Comparison of ENCODE assay signal across 8 cellular contexts in genomic region chr4:48778431-48779094, GRCh38. TPM values are rescaled to one million over a fixed set of nuclear protein-coding genes. Genes with fewer than 3 reads are reported as not detected.
DNase-seq lines count a peak whose midpoint lies in the region; ATAC-seq, FAIRE-seq and TF ChIP-seq lines count a peak whose summit lies in the region.

No MANE protein-coding gene starts in this region.

- no peaks in the 10 kb centered on the region for H3K9me3 ChIP-seq in CD8-positive, alpha-beta T cell (ENCODE audit: low read length)
- H3K9me3 ChIP-seq in adrenal gland (replicated peaks in 1 of 3) (no peaks in the 10 kb centered on the region), keratinocyte (ENCODE audit: control insufficient read depth, low read depth, low read length) (no peaks in the 10 kb centered on the region)

- peaks cover 2% of the 10 kb centered on the region for H4K20me1 ChIP-seq in keratinocyte (ENCODE audit: control insufficient read depth, extremely low read depth, insufficient read depth, low read length)

- peaks cover 64% of the 10 kb centered on the region for H3K79me2 ChIP-seq in keratinocyte (ENCODE audit: control insufficient read depth, insufficient read depth, low read length)

- 0 to 1% (median 0%) methylated on average over 8 of the region's 8 CpGs for WGBS in adrenal gland, 4 donors

- H3K27ac ChIP-seq in CD8-positive, alpha-beta T cell (ENCODE audit: low read depth, low read length), result peak overlapping the region; percentile 73
- peak overlapping the region; percentile 89 to 97 (median 95) for H3K27ac ChIP-seq in adrenal gland
- H3K27ac ChIP-seq in keratinocyte (ENCODE audit: control insufficient read depth, insufficient read depth, low read length), result peak overlapping the region; percentile 90
- peak overlapping the region; percentile 92 for H3K27ac ChIP-seq in substantia nigra (ENCODE audit: low read depth, low read length, poor library complexity, severe bottlenecking)

- TF ChIP-seq POLR2A in adrenal gland (IDR thresholded peaks at IDR 0.05), result peak in 1 of 2 donors; percentile 20

- no peaks in the 10 kb centered on the region for H3K36me3 ChIP-seq in CD8-positive, alpha-beta T cell (ENCODE audit: insufficient read depth, low read length)
- H3K36me3 ChIP-seq in adrenal gland (replicated peaks in 1 of 2) (no peaks in the 10 kb centered on the region), keratinocyte (ENCODE audit: control insufficient read depth in 2 of 2, extremely low read depth in 1 of 2, insufficient read depth in 2 of 2, low read length in 2 of 2) (no peaks in the 10 kb centered on the region)

- H3K27ac Mint-ChIP-seq in CD8-positive, alpha-beta T cell, result peak overlapping the region; percentile 93
- H3K27ac Mint-ChIP-seq in IgD-negative memory B cell, result peak overlapping the region; percentile 48 to 75 (median 74)

- H3K4me2 ChIP-seq in keratinocyte (ENCODE audit: control insufficient read depth, extremely low read depth, insufficient read depth, low read depth, low read length), result peak overlapping the region; percentile 69

- CTCF ChIA-PET in CD8-positive, alpha-beta T cell (lab: Charles Lee), result interaction anchor here (0.7 to 4.5 kb wide), 4 partner anchors 17 to 200 kb away, joined by 3 to 30 read pairs (median 3); no protein-coding TSS in a partner anchor

- H3K4me1 Mint-ChIP-seq in CD8-positive, alpha-beta T cell (ENCODE audit: low read depth), result peaks cover 60% of the 10 kb centered on the region
- peaks cover 17 to 41% (median 26%) of the 10 kb centered on the region in 3 donors for H3K4me1 Mint-ChIP-seq in IgD-negative memory B cell

- no peaks in the 10 kb centered on the region for H3K9me1 ChIP-seq in keratinocyte (ENCODE audit: control insufficient read depth, extremely low read depth, insufficient read depth, low read length)

- DNase-seq in CD8-positive, alpha-beta T cell, result no peak
- DNase-seq in adrenal gland (no peak), keratinocyte (ENCODE audit: low read depth, low spot score) (no peak), substantia nigra (lab: John Stamatoyannopoulos, UW) (peak in 1 of 49 donors; percentile 27)

- POLR2A ChIA-PET in CD8-positive, alpha-beta T cell (lab: Charles Lee), result interaction anchor here (0.9 to 1.8 kb wide), 3 partner anchors 10 to 159 kb away, joined by 5 read pairs; no protein-coding TSS in a partner anchor

- dilution Hi-C loops in keratinocyte (cut with MboI; ENCODE audit: extremely low pct_ligation_motif_present, low sequenced_read_pairs), result no loop called here

- no peaks in the 10 kb centered on the region for H3K27me3 Mint-ChIP-seq in CD8-positive, alpha-beta T cell (ENCODE audit: low read depth)
- no peaks in the 10 kb centered on the region for H3K27me3 Mint-ChIP-seq in IgD-negative memory B cell

- peak overlapping the region; percentile 91 for H3K4me3 Mint-ChIP-seq in CD8-positive, alpha-beta T cell
- peak overlapping the region; percentile 86 to 100 (median 94) for H3K4me3 Mint-ChIP-seq in IgD-negative memory B cell

- peak overlapping the region; percentile 95 for H3K9ac ChIP-seq in keratinocyte (ENCODE audit: control insufficient read depth, extremely low read depth, insufficient read depth, low read length)

- no peaks in the 10 kb centered on the region for H3K27me3 ChIP-seq in CD8-positive, alpha-beta T cell (ENCODE audit: insufficient read depth, low read length)
- H3K27me3 ChIP-seq in adrenal gland (no peaks in the 10 kb centered on the region), keratinocyte (ENCODE audit: control insufficient read depth, extremely low read depth, insufficient read depth, low read length) (no peaks in the 10 kb centered on the region)

- peaks cover 8% of the 10 kb centered on the region for H3K36me3 Mint-ChIP-seq in CD8-positive, alpha-beta T cell
- H3K36me3 Mint-ChIP-seq in IgD-negative memory B cell, result no peaks in the 10 kb centered on the region

- ATAC-seq in CD8-positive, alpha-beta T cell, result no peak
- ATAC-seq in GM18873 (IDR thresholded peaks at IDR 0.05; ENCODE audit: low FRiP score, unreplicated experiment) (no peak), GM18870 (IDR thresholded peaks at IDR 0.05; ENCODE audit: unreplicated experiment) (no peak), GM19467 (IDR thresholded peaks at IDR 0.05; ENCODE audit: unreplicated experiment) (no peak)

- FAIRE-seq in keratinocyte (lab: Jason Lieb, UNC), result peak; percentile 77

- peaks cover 43% of the 10 kb centered on the region for H3K4me1 ChIP-seq in CD8-positive, alpha-beta T cell (ENCODE audit: insufficient read depth, low read length)
- H3K4me1 ChIP-seq in adrenal gland (replicated peaks in 1 of 2) (peaks cover 9 to 32% of the 10 kb centered on the region in 2 donors), keratinocyte (ENCODE audit: control insufficient read depth, extremely low read depth, insufficient read depth, low read length) (peaks cover 23% of the 10 kb centered on the region)

- intact Hi-C loops in CD8-positive, alpha-beta T cell (cut with DNase I, micrococcal nuclease), result loop anchor here (1.0 to 10.0 kb wide), 6 partner anchors 36 to 864 kb away; partner anchors contain the start of genes NFXL1 (in 1 of the 2) and TXK (in 1 of the 2)
- intact Hi-C loops in adrenal gland (cut with DNase I), result loop anchor here (10.0 kb wide), 2 partner anchors 194 to 204 kb away; no protein-coding TSS in a partner anchor

- peak overlapping the region; percentile 57 for H3K4me3 ChIP-seq in CD8-positive, alpha-beta T cell (ENCODE audit: low read depth, low read length)
- peak overlapping the region; percentile 80 to 100 (median 93) for H3K4me3 ChIP-seq in adrenal gland
- H3K4me3 ChIP-seq in keratinocyte (ENCODE audit: control insufficient read depth in 2 of 3, extremely low read depth in 1 of 3, insufficient read depth in 2 of 3, low read depth in 1 of 3, low read length in 3 of 3), result peak overlapping the region; percentile 77 to 96 (median 92)

- no peak overlapping the region for H2AFZ ChIP-seq in keratinocyte (ENCODE audit: control insufficient read depth, low read length)

- no peak for TF ChIP-seq CTCF in CD8-positive, alpha-beta T cell (IDR thresholded peaks at IDR 0.05)
- TF ChIP-seq CTCF in adrenal gland (IDR thresholded peaks at IDR 0.05) (no peak), keratinocyte (optimal IDR thresholded peaks at IDR 0.05 in 1 of 3, IDR thresholded peaks at IDR 0.05 in 1 of 3, conservative IDR thresholded peaks at IDR 0.05 in 1 of 3; ENCODE audit: extremely low read depth in 1 of 3, insufficient read depth in 2 of 3, low read length in 3 of 3) (no peak)

- H3K9me3 Mint-ChIP-seq in CD8-positive, alpha-beta T cell, result no peaks in the 10 kb centered on the region
- no peaks in the 10 kb centered on the region for H3K9me3 Mint-ChIP-seq in IgD-negative memory B cell

RNA-seq across cellular contexts. Expression of gene FRYL, which starts 1.5 kb away (rescaled TPM):
- total RNA-seq in CD8-positive, alpha-beta T cell, result 10 to 100 TPM; 62.9 to 66.7 TPM
- 29.6 TPM for polyA plus RNA-seq in IgD-negative memory B cell
- total RNA-seq in adrenal gland, result 10 to 100 TPM; 26.0 to 64.4 (median 43.9) TPM
- polyA plus RNA-seq in adrenal gland, result 10 to 100 TPM; 16.5 to 22.4 (median 20.1) TPM
- 29.4 to 40.4 TPM (median 29.6 TPM) in 3 replicates for polyA plus RNA-seq in keratinocyte
- 19.6 TPM for polyA plus RNA-seq in keratinocyte (2011; ENCODE audit: low read depth)
- polyA plus RNA-seq in keratinocyte (2011; cell fraction: cytosol; rRNA removed), result 9.5 and 20.3 TPM in 2 replicates
- polyA plus RNA-seq in keratinocyte (2011; cell fraction: nucleus; rRNA removed), result 48.6 and 66.2 TPM in 2 replicates
- polyA plus RNA-seq in keratinocyte (2012; ENCODE audit: low replicate concordance), result 20.9 and 29.6 TPM in 2 replicates
- polyA minus RNA-seq in keratinocyte, result 39.1 to 166 TPM (median 101 TPM) in 3 replicates
- polyA minus RNA-seq in keratinocyte (2011; cell fraction: cytosol; rRNA and poly(A)+ RNA removed), result 45.7 TPM
- 195 and 330 TPM in 2 replicates for polyA minus RNA-seq in keratinocyte (2011; cell fraction: nucleus; rRNA and poly(A)+ RNA removed)

RNA-seq across cellular contexts. Expression of gene OCIAD1, which starts 52.3 kb away (rescaled TPM):
- total RNA-seq in CD8-positive, alpha-beta T cell, result 10 to 100 TPM; 80.0 to 83.7 TPM
- 162 TPM for polyA plus RNA-seq in IgD-negative memory B cell
- 100 to 1,000 TPM; 119 to 200 (median 171) TPM for total RNA-seq in adrenal gland
- polyA plus RNA-seq in adrenal gland, result 100 to 1,000 TPM in 2 of 3 donors, 10 to 100 TPM in 1; 97.7 to 403 (median 148) TPM
- polyA plus RNA-seq in keratinocyte, result 130 to 199 TPM (median 168 TPM) in 3 replicates
- 81.0 TPM for polyA plus RNA-seq in keratinocyte (2011; ENCODE audit: low read depth)
- polyA plus RNA-seq in keratinocyte (2011; cell fraction: cytosol; rRNA removed), result 92.7 and 193 TPM in 2 replicates
- 220 and 255 TPM in 2 replicates for polyA plus RNA-seq in keratinocyte (2011; cell fraction: nucleus; rRNA removed)
- 110 and 113 TPM in 2 replicates for polyA plus RNA-seq in keratinocyte (2012; ENCODE audit: low replicate concordance)
- polyA minus RNA-seq in keratinocyte, result 56.1 to 70.9 TPM (median 60.1 TPM) in 3 replicates
- polyA minus RNA-seq in keratinocyte (2011; cell fraction: cytosol; rRNA and poly(A)+ RNA removed), result 90.5 TPM
- polyA minus RNA-seq in keratinocyte (2011; cell fraction: nucleus; rRNA and poly(A)+ RNA removed), result 87.5 and 114 TPM in 2 replicates
